Comparison of ENCODE assay signal across 17 cellular contexts in genomic region chrX:42951747-42952146, GRCh38.
DNase-seq lines count a peak whose midpoint lies in the region; ATAC-seq and TF ChIP-seq lines count a peak whose summit lies in the region.
"Had no signal": no experiment of that assay in that cellular context is flagged by ENCODE, and none has a peak within 500 bp of the region (broad histone marks: within the 10 kb centered on the region; RNA-seq: fewer than 3 reads in every experiment).

No MANE protein-coding gene starts in this region.

- no peak overlapping the region for H3K4me3 Mint-ChIP-seq in activated naive CD8-positive, alpha-beta T cell treated with anti-CD3 and anti-CD28 coated beads, Interleukin-2, amount 10 ng/mL, durations not matched to agents 7 days and 5 days
- no peak overlapping the region for H3K4me3 Mint-ChIP-seq in activated naive CD8-positive, alpha-beta T cell treated with anti-CD3 and anti-CD28 coated beads for 36 hours
- H3K4me3 Mint-ChIP-seq: CD14-positive monocyte had no signal

- H3K9me3 ChIP-seq in OCI-LY7 (ENCODE audit: low read length) = peaks cover 72% of the 10 kb centered on the region; the same call in 1 of the 2 replicates
- H3K9me3 ChIP-seq: A549 had no signal

- H2BK120ac ChIP-seq in mesendoderm (ENCODE audit: low read depth, low read length) = no peak overlapping the region

- H3K18ac ChIP-seq in mesendoderm (ENCODE audit: low read length) = peak overlapping the region; percentile 39

- H3K9ac ChIP-seq in mesendoderm (ENCODE audit: low read length) = no peak overlapping the region

- no peak overlapping the region for H3K4ac ChIP-seq in mesendoderm (ENCODE audit: low read depth, low read length)

- no peaks in the 10 kb centered on the region for H3K27me3 Mint-ChIP-seq in activated naive CD8-positive, alpha-beta T cell treated with anti-CD3 and anti-CD28 coated beads, Interleukin-2, amount 10 ng/mL, durations not matched to agents 7 days and 5 days
- H3K27me3 Mint-ChIP-seq in activated naive CD8-positive, alpha-beta T cell treated with anti-CD3 and anti-CD28 coated beads for 36 hours = no peaks in the 10 kb centered on the region

- H3K79me1 ChIP-seq in mesendoderm (ENCODE audit: low read length) = no peaks in the 10 kb centered on the region

- peak overlapping the region; percentile 46 for H3K27ac Mint-ChIP-seq in activated naive CD8-positive, alpha-beta T cell treated with anti-CD3 and anti-CD28 coated beads, Interleukin-2, amount 10 ng/mL, durations not matched to agents 7 days and 5 days
- H3K27ac Mint-ChIP-seq in activated naive CD8-positive, alpha-beta T cell treated with anti-CD3 and anti-CD28 coated beads for 36 hours = no peak overlapping the region
- H3K27ac Mint-ChIP-seq: CD14-positive monocyte had no signal

- H3K9me2 ChIP-seq in OCI-LY7 (ENCODE audit: insufficient read depth, low read length) = no peaks in the 10 kb centered on the region

- H3K4me3 ChIP-seq in OCI-LY7 (ENCODE audit: low read depth, low read length, poor library complexity, severe bottlenecking) = no peak overlapping the region
- no peak overlapping the region for H3K4me3 ChIP-seq in mesendoderm (ENCODE audit: low read length)
- no peak overlapping the region for H3K4me3 ChIP-seq in dorsolateral prefrontal cortex
- H3K4me3 ChIP-seq: A549, PC-9 had no signal

- no peaks in the 10 kb centered on the region for H4K20me1 ChIP-seq in OCI-LY7 (ENCODE audit: insufficient read depth, low read length)

- H3K27ac ChIP-seq in OCI-LY7 (ENCODE audit: low read depth, low read length, poor library complexity, severe bottlenecking) (no peak overlapping the region), mesendoderm (ENCODE audit: low read depth, low read length) (no peak overlapping the region), dorsolateral prefrontal cortex (no peak overlapping the region)
- H3K27ac ChIP-seq: A549, PC-9 had no signal

- ATAC-seq in activated naive CD8-positive, alpha-beta T cell treated with anti-CD3 and anti-CD28 coated beads, Interleukin-2, amount 10 ng/mL, durations not matched to agents 7 days and 5 days (ENCODE audit: low read depth) = no peak
- ATAC-seq in esophagus mucosa = no peak
- ATAC-seq: A549 had no signal

- BruUV-seq in OCI-LY7 (replicated peaks; lab: Mats Ljungman, UMichigan) = no TSS peak

- no peak overlapping the region for H3K23ac ChIP-seq in mesendoderm (ENCODE audit: low read length)

- peaks cover 78% of the 10 kb centered on the region for H3K36me3 ChIP-seq in OCI-LY7 (ENCODE audit: insufficient read depth, low read length)
- no peaks in the 10 kb centered on the region for H3K36me3 ChIP-seq in mesendoderm (ENCODE audit: control insufficient read depth, insufficient read depth, low read length)

- peak overlapping the region; percentile 38; the same call in 1 of the 2 replicates for H2AFZ ChIP-seq in OCI-LY7 (ENCODE audit: low read length)
- H2AFZ ChIP-seq: PC-9 had no signal

- H4K5ac ChIP-seq in mesendoderm (ENCODE audit: low read length) = no peak overlapping the region

- TF ChIP-seq CTCF in OCI-LY7 (conservative IDR thresholded peaks at IDR 0.05; ENCODE audit: low read length) (no peak), dorsolateral prefrontal cortex (IDR thresholded peaks at IDR 0.05 in 54 of 56, conservative IDR thresholded peaks at IDR 0.05 in 2 of 56; ENCODE audit: low read depth in 1 of 56, partially characterized antibody in 56 of 56) (no peak)

- H3K4me1 ChIP-seq in OCI-LY7 (ENCODE audit: insufficient read depth, low read length, poor library complexity, severe bottlenecking) (peaks cover 22% of the 10 kb centered on the region), mesendoderm (ENCODE audit: control insufficient read depth, low read depth, low read length) (no peaks in the 10 kb centered on the region)
- H3K4me1 ChIP-seq: A549 had no signal

- H2AK5ac ChIP-seq in mesendoderm (ENCODE audit: low read length) = no peak overlapping the region

- H3K4me1 Mint-ChIP-seq in activated naive CD8-positive, alpha-beta T cell treated with anti-CD3 and anti-CD28 coated beads, Interleukin-2, amount 10 ng/mL, durations not matched to agents 7 days and 5 days = peaks cover 15% of the 10 kb centered on the region
- peaks cover 35% of the 10 kb centered on the region for H3K4me1 Mint-ChIP-seq in activated naive CD8-positive, alpha-beta T cell treated with anti-CD3 and anti-CD28 coated beads for 36 hours

- H4K8ac ChIP-seq in mesendoderm (ENCODE audit: low read depth, low read length) = no peak overlapping the region

- peaks cover 17% of the 10 kb centered on the region for H3K36me3 Mint-ChIP-seq in activated naive CD8-positive, alpha-beta T cell treated with anti-CD3 and anti-CD28 coated beads, Interleukin-2, amount 10 ng/mL, durations not matched to agents 7 days and 5 days
- H3K36me3 Mint-ChIP-seq in activated naive CD8-positive, alpha-beta T cell treated with anti-CD3 and anti-CD28 coated beads for 36 hours = peaks cover 27% of the 10 kb centered on the region
- H3K36me3 Mint-ChIP-seq: CD14-positive monocyte had no signal

- H3K56ac ChIP-seq in mesendoderm (ENCODE audit: low read length) = no peak overlapping the region

- H3K4me2 ChIP-seq in OCI-LY7 (ENCODE audit: low read length) = no peak overlapping the region
- no peak overlapping the region for H3K4me2 ChIP-seq in mesendoderm (ENCODE audit: low read length)
- H3K4me2 ChIP-seq: A549, PC-9 had no signal

- CTCF ChIA-PET in OCI-LY7 (lab: Charles Lee; ENCODE audit: unreplicated experiment) = no interaction called here

- POLR2A ChIA-PET in activated naive CD8-positive, alpha-beta T cell treated with anti-CD3 and anti-CD28 coated beads, Interleukin-2, amount 10 ng/mL, durations not matched to agents 7 days and 5 days (lab: Charles Lee) = no interaction called here
- POLR2A ChIA-PET in OCI-LY7 (lab: Charles Lee) = interaction anchor here (0.9 kb wide), 1 partner anchor 91 kb away, joined by 4 read pairs; no protein-coding TSS in a partner anchor

- H3K27me3 ChIP-seq in mesendoderm (ENCODE audit: insufficient read depth, low read length, poor library complexity) = no peaks in the 10 kb centered on the region
- H3K27me3 ChIP-seq in dorsolateral prefrontal cortex = peaks cover 0 to 53% (median 22%) of the 10 kb centered on the region in 45 donors

- H3K9me3 Mint-ChIP-seq in activated naive CD8-positive, alpha-beta T cell treated with anti-CD3 and anti-CD28 coated beads, Interleukin-2, amount 10 ng/mL, durations not matched to agents 7 days and 5 days = peaks cover 3% of the 10 kb centered on the region
- H3K9me3 Mint-ChIP-seq in activated naive CD8-positive, alpha-beta T cell treated with anti-CD3 and anti-CD28 coated beads for 36 hours = peaks cover 5% of the 10 kb centered on the region

- H2BK5ac ChIP-seq in mesendoderm (ENCODE audit: low read length) = no peak overlapping the region

- intact Hi-C loops in OCI-LY7 (cut with micrococcal nuclease; ENCODE audit: unreplicated experiment) = no loop called here
- intact Hi-C loops in dorsolateral prefrontal cortex (cut with DNase I) = no loop called here

- DNase-seq in activated naive CD8-positive, alpha-beta T cell treated with anti-CD3 and anti-CD28 coated beads, Interleukin-2, amount 10 ng/mL, durations not matched to agents 7 days and 5 days = no peak
- DNase-seq in activated naive CD8-positive, alpha-beta T cell treated with anti-CD3 and anti-CD28 coated beads for 36 hours = no peak
- DNase-seq in OCI-LY7 (ENCODE audit: low spot score) (no peak), mesendoderm (no peak), dorsolateral prefrontal cortex (no peak)
- no peak for DNase-seq in activated CD4-positive, alpha-beta T cell treated with anti-CD3 and anti-CD28 coated beads for 48 hours
- DNase-seq: KBM-7; NCI-H1092 treated with DMSO at 0.1 percent for 48 hours; NCI-H1694; NCI-H2107; NCI-H345; NCI-H69; NK-92 treated with Interleukin-12 subunit alpha and Interleukin-12 subunit beta, amount 100 ng/mL, for 24 hours; PC-9 had no signal

- no peak overlapping the region for H2BK15ac ChIP-seq in mesendoderm (replicated peaks; ENCODE audit: low read depth)

- H3K79me2 ChIP-seq in OCI-LY7 (ENCODE audit: insufficient read depth, low read depth, low read length) (no peaks in the 10 kb centered on the region), mesendoderm (ENCODE audit: control insufficient read depth, insufficient read depth, low read length) (no peaks in the 10 kb centered on the region)
